ENCODE assay signal across 7 cellular contexts in the genomic region with DNA sequence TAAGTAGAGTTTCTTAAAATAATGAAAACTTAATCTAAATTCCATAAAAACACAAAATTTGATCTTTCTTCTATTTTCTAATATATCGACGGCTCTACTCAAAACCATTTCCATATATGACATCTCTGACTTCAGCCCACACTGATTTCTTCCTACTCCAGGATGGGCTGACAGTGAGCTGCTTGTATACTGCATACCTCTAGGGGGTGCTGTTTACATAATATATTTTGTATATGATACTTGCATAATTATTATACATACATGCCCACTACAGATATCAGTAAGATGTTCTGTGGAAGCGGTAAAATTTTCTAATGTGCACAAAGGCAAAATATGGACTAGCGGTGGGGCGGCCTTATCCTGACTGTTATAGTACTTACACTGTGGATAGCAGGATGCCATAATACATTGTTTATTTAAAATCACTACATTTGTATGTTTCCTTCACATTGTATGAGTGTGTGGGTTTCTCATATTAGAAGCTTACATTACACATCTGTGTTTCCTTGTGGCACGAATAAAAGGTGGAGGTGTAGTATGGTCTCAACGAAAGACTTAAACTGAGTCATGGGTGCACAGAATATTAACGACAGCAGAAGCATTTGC.
A peak's percentile ranks its signal among the peaks of the same experiment; 100 is the strongest.
DNase-seq lines count a peak whose midpoint lies in the region; ATAC-seq and TF ChIP-seq lines count a peak whose summit lies in the region.

No MANE protein-coding gene starts in this region.

- no peak overlapping the region for H3K9ac ChIP-seq in IMR-90 (ENCODE audit: low read depth, low read length)

- CTCF ChIA-PET in IMR-90 (lab: Yijun Ruan, JAX): no interaction called here

- BruUV-seq in IMR-90 (replicated peaks; lab: Mats Ljungman, UMichigan): no TSS peak

- H3K4me1 ChIP-seq in IMR-90 (ENCODE audit: control insufficient read depth, insufficient read depth, low read length) (no peaks in the 10 kb centered on the region), suprapubic skin (no peaks in the 10 kb centered on the region)

- no peak overlapping the region for H3K14ac ChIP-seq in IMR-90 (replicated peaks; ENCODE audit: low read depth, low read length)

- H3K9me3 ChIP-seq in IMR-90 (ENCODE audit: control insufficient read depth, insufficient read depth, low read length) (no peaks in the 10 kb centered on the region), suprapubic skin (no peaks in the 10 kb centered on the region)

- H3K23ac ChIP-seq in IMR-90 (ENCODE audit: low read depth, low read length): no peak overlapping the region

- no peak for TF ChIP-seq EP300 in suprapubic skin (IDR thresholded peaks at IDR 0.05)

- H2AK9ac ChIP-seq in IMR-90 (replicated peaks; ENCODE audit: low read depth, low read length, poor library complexity): no peak overlapping the region

- TF ChIP-seq POLR2A in IMR-90 (IDR thresholded peaks at IDR 0.05; ENCODE audit: low read depth, low read length): no peak
- TF ChIP-seq POLR2A in suprapubic skin (IDR thresholded peaks at IDR 0.05): no peak

- intact Hi-C loops in IMR-90 (cut with micrococcal nuclease): no loop called here

- H2BK5ac ChIP-seq in IMR-90 (ENCODE audit: low read depth, low read length, poor library complexity, severe bottlenecking): no peak overlapping the region

- no peaks in the 10 kb centered on the region for H3K27me3 ChIP-seq in IMR-90 (ENCODE audit: control insufficient read depth, insufficient read depth, low read length)
- H3K27me3 ChIP-seq in suprapubic skin: no peaks in the 10 kb centered on the region

- in situ Hi-C loops in IMR-90 (cut with MboI; ENCODE audit: low sequenced_read_pairs): loop anchor here (25.0 kb wide), 1 partner anchor 959 kb away; no protein-coding TSS in a partner anchor

- no peaks in the 10 kb centered on the region for H3K9me1 ChIP-seq in IMR-90 (ENCODE audit: insufficient read depth, low read length)

- peak; percentile 27; the same call in 1 of the 2 replicates for TF ChIP-seq RAD21 in IMR-90 (IDR thresholded peaks at IDR 0.05; ENCODE audit: low read length)

- no peak overlapping the region for H2AFZ ChIP-seq in IMR-90 (replicated peaks; ENCODE audit: low read length, poor library complexity)

- no peak overlapping the region for H3K4ac ChIP-seq in IMR-90 (ENCODE audit: low read depth, low read length)

- no peak overlapping the region for H2BK20ac ChIP-seq in IMR-90 (ENCODE audit: low read depth, low read length)

- H2BK15ac ChIP-seq in IMR-90 (ENCODE audit: low read depth, low read length): no peak overlapping the region

- H3K56ac ChIP-seq in IMR-90 (ENCODE audit: extremely low read depth, insufficient read depth, low read length): no peak overlapping the region

- no peak overlapping the region for H3K27ac ChIP-seq in IMR-90 (ENCODE audit: insufficient read depth, low read length)
- no peak overlapping the region for H3K27ac ChIP-seq in suprapubic skin

- no peak overlapping the region for H2BK120ac ChIP-seq in IMR-90 (ENCODE audit: low read depth, low read length)

- DNase-seq in IMR-90 (peak; percentile 7), RPMI7951 (ENCODE audit: low read depth) (peak; percentile 11), fibroblast of gingiva (ENCODE audit: low read depth) (peak; percentile 2), suprapubic skin (ENCODE audit: low spot score in 2 of 2) (no peak)
- no peak for DNase-seq in central memory CD4-positive, alpha-beta T cell

- no peak overlapping the region for H3K4me3 ChIP-seq in IMR-90 (ENCODE audit: insufficient read depth, low read depth, low read length)
- H3K4me3 ChIP-seq in suprapubic skin: no peak overlapping the region

- H3K4me2 ChIP-seq in IMR-90 (ENCODE audit: low read depth, low read length): no peak overlapping the region

- POLR2A ChIA-PET in IMR-90 (lab: Charles Lee; ENCODE audit: unreplicated experiment): no interaction called here

- H3K79me1 ChIP-seq in IMR-90 (ENCODE audit: low read depth in 1 of 2, low read length in 2 of 2): no peaks in the 10 kb centered on the region

- H4K91ac ChIP-seq in IMR-90 (ENCODE audit: insufficient read depth, low read depth, low read length): no peak overlapping the region

- WGBS in IMR-90 (ENCODE audit: extremely low coverage in 2 of 2, insufficient read length in 1 of 2), 2 experiments: no CpG with 5 or more reads among the region's 8 CpGs
- 61% methylated on average over 8 of the region's 8 CpGs for WGBS in suprapubic skin

- dilution Hi-C loops in IMR-90 (cut with HindIII; ENCODE audit: low sequenced_read_pairs, unreplicated experiment): no loop called here

- no peak overlapping the region for H3K18ac ChIP-seq in IMR-90 (ENCODE audit: low read depth, low read length)

- H3K36me3 ChIP-seq in IMR-90 (ENCODE audit: control insufficient read depth, insufficient read depth, low read length) (no peaks in the 10 kb centered on the region), suprapubic skin (no peaks in the 10 kb centered on the region)

- TF ChIP-seq CTCF in GM12872 (IDR thresholded peaks at IDR 0.05; ENCODE audit: insufficient read depth, low read depth, low read length): peak; percentile 53; the same call in 2 of the 3 replicates
- peak; percentile 45 for TF ChIP-seq CTCF in IMR-90 (conservative IDR thresholded peaks at IDR 0.05; ENCODE audit: low read depth, low read length)
- TF ChIP-seq CTCF in suprapubic skin (IDR thresholded peaks at IDR 0.05): peak; percentile 26 to 42

- H4K20me1 ChIP-seq in IMR-90 (ENCODE audit: insufficient read depth, low read length): no peaks in the 10 kb centered on the region

- no peak overlapping the region for H2AK5ac ChIP-seq in IMR-90 (ENCODE audit: low read depth, low read length)

- H4K8ac ChIP-seq in IMR-90 (ENCODE audit: low read depth in 2 of 2, low read length in 2 of 2): no peak overlapping the region

- ATAC-seq in GM21723 (IDR thresholded peaks at IDR 0.05; ENCODE audit: unreplicated experiment): peak; percentile 91
- peak; percentile 57 for ATAC-seq in IMR-90 (ENCODE audit: low read depth)

- H4K5ac ChIP-seq in IMR-90 (ENCODE audit: low read depth, low read length): no peak overlapping the region

TF ChIP-seq in IMR-90, 13 proteins besides CTCF, POLR2A, EP300 and RAD21:
- TF ChIP-seq NFE2L2 (IDR thresholded peaks at IDR 0.05; ENCODE audit: low read depth, low read length) (no peak), MXI1 (IDR thresholded peaks at IDR 0.05; ENCODE audit: borderline replicate concordance, low read depth, low read length) (no peak), RFX5 (IDR thresholded peaks at IDR 0.05; ENCODE audit: low read depth, low read length) (no peak), CHD1 (IDR thresholded peaks at IDR 0.05; ENCODE audit: low read depth, low read length) (no peak), MAZ (IDR thresholded peaks at IDR 0.05; ENCODE audit: borderline replicate concordance, low read depth, low read length) (no peak), FOS (IDR thresholded peaks at IDR 0.05; ENCODE audit: low read depth, low read length) (no peak), CEBPB (IDR thresholded peaks at IDR 0.05; ENCODE audit: low read depth, low read length) (no peak), MAFK (IDR thresholded peaks at IDR 0.05; ENCODE audit: low read depth, low read length) (no peak), USF2 (IDR thresholded peaks at IDR 0.05; ENCODE audit: low read depth, low read length) (no peak), BHLHE40 (IDR thresholded peaks at IDR 0.05; ENCODE audit: low read depth, low read length) (no peak), SMC3 (IDR thresholded peaks at IDR 0.05; ENCODE audit: low read depth, low read length) (no peak), RCOR1 (IDR thresholded peaks at IDR 0.05; ENCODE audit: insufficient replicate concordance, low read length) (no peak), ELK1 (IDR thresholded peaks at IDR 0.05; ENCODE audit: borderline replicate concordance, low read depth, low read length) (no peak)

Comparison
In these comparisons a context has a peak if more than half of its experiments do, and no peak if none do; other contexts are left out.
1. DNase-seq: peak in IMR-90 (single experiment), RPMI7951 (single experiment) and fibroblast of gingiva (single experiment); none in suprapubic skin (0 of 2) and central memory CD4-positive, alpha-beta T cell (single experiment).
2. Peak in every context shown above with its lines, with median percentiles within 50 percentile points of each other: CTCF ChIP-seq.